ENCODE assay signal across 9 cellular contexts in the genomic region with DNA sequence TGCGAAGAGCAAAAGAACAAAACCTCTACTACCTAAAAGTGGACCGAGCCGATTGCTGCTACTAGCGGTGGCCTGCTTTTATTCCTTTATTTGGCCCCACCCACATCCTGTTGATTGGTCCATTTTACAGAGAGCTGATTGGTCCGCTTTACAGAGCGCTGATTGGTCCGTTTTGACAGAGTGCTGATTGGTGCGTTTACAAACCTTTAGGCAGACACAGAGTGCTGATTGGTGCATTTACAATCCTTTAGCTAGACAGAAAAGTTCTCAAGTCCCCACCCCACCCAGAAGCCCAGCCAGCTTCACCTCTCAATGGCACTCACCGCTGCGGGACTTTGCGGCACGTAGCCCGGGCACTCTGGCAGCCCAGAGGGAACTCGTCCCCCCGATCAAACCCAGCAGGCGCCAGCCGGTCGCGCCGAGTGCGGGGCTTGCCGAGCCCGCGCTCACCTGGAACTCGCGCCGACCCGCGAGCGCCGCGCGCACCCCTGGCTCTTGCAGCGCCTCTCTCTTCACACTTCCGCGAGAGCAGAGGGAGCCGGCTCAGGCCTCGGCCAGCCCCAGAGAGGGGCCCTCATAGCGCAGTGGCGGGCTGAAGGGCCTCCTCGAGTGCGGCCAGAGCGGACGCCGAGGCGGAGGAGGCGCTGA. TPM values are rescaled to one million over a fixed set of nuclear protein-coding genes. Genes with fewer than 3 reads are reported as not detected.
DNase-seq lines count a peak whose midpoint lies in the region; ATAC-seq and TF ChIP-seq lines count a peak whose summit lies in the region.
"Had no signal": no experiment of that assay in that cellular context is flagged by ENCODE, and none has a peak within 500 bp of the region (broad histone marks: within the 10 kb centered on the region; RNA-seq: fewer than 3 reads in every experiment).

No MANE protein-coding gene starts in this region.

- WGBS in lung, 2 donors = 26 to 32% methylated on average over 47 of the region's 47 CpGs

- H3K9me3 ChIP-seq in lung (ENCODE audit: control insufficient read depth in 2 of 2, insufficient read depth in 1 of 2, low read length in 1 of 2) = no peaks in the 10 kb centered on the region

- H3K27ac ChIP-seq in lung (ENCODE audit: low read depth in 1 of 2, low read length in 1 of 2) = no peak overlapping the region

- no peaks in the 10 kb centered on the region for H3K4me1 ChIP-seq in lung (ENCODE audit: control insufficient read depth in 2 of 2, insufficient read depth in 2 of 2, low read length in 2 of 2)

- ATAC-seq in HG03432 (IDR thresholded peaks at IDR 0.05; ENCODE audit: unreplicated experiment) = peak; percentile 83
- ATAC-seq in lung (ENCODE audit: insufficient read depth, low FRiP score) = peak; percentile 83
- ATAC-seq in HG02884 (IDR thresholded peaks at IDR 0.05; ENCODE audit: unreplicated experiment) = no peak
- ATAC-seq in GM21825 (IDR thresholded peaks at IDR 0.05; ENCODE audit: unreplicated experiment) = no peak
- no peak for ATAC-seq in GM21786 (IDR thresholded peaks at IDR 0.05; ENCODE audit: unreplicated experiment)
- ATAC-seq: HCT116 had no signal

- no peak for TF ChIP-seq CTCF in lung (IDR thresholded peaks at IDR 0.05; ENCODE audit: control extremely low read depth, extremely low read depth)

- no peaks in the 10 kb centered on the region for H3K36me3 ChIP-seq in lung (ENCODE audit: control insufficient read depth in 2 of 2, insufficient read depth in 2 of 2, low read length in 2 of 2)

- no peak overlapping the region for H3K4me3 ChIP-seq in lung

- DNase-seq in COLO668 (lab: John Stamatoyannopoulos, UW; ENCODE audit: unreplicated experiment) (peak; percentile 72), astrocyte of the hippocampus (ENCODE audit: low read depth, low spot score) (peak; percentile 45), lung (ENCODE audit: low spot score) (peak; percentile 62), RKO (ENCODE audit: low spot score) (no peak)

- no peaks in the 10 kb centered on the region for H3K27me3 ChIP-seq in lung (ENCODE audit: control insufficient read depth, insufficient read depth)

RNA-seq across cellular contexts. Expression of a gene that starts 8.7 kb away (rescaled TPM):
- 10 to 100 TPM; 35.1 to 64.6 TPM for total RNA-seq in lung
- polyA plus RNA-seq in lung = 10 to 100 TPM in 1 of 2 donors, 1 to 10 TPM in 1; 4.8 to 13.2 TPM

Comparison
In these comparisons a context has a peak if more than half of its experiments do, and no peak if none do; other contexts are left out.
1. ATAC-seq: peak in HG03432 (single experiment) and lung (single experiment); none in HG02884 (single experiment), GM21825 (single experiment) and GM21786 (single experiment).